15 cellular contexts compared by ENCODE assay signal in genomic region chr3:53226841-53227407, GRCh38. TPM values are rescaled to one million over a fixed set of nuclear protein-coding genes. Genes with fewer than 3 reads are reported as not detected.
DNase-seq lines count a peak whose midpoint lies in the region; ATAC-seq, FAIRE-seq and TF ChIP-seq lines count a peak whose summit lies in the region.
"Had no signal": no experiment of that assay in that cellular context is flagged by ENCODE, and none has a peak within 500 bp of the region (broad histone marks: within the 10 kb centered on the region; RNA-seq: fewer than 3 reads in every experiment).

No MANE protein-coding gene starts in this region.

- no CpG with 5 or more reads among the region's 17 CpGs for WGBS in neuronal stem cell (ENCODE audit: extremely low coverage in 2 of 2, insufficient read length in 2 of 2, insufficient replicate concordance in 1 of 2), 2 donors
- 93% methylated on average over 15 of the region's 17 CpGs; no CpG with 5 or more reads in 1 of the 2 donors for WGBS in transverse colon (ENCODE audit: low coverage in 1 of 2), 2 donors

- no peak overlapping the region for H3K9ac ChIP-seq in neuronal stem cell (ENCODE audit: low read depth, low read length, poor library complexity)

- H2BK5ac ChIP-seq in neuronal stem cell (ENCODE audit: low read length), result no peak overlapping the region

- ATAC-seq in GM21526 (IDR thresholded peaks at IDR 0.05; ENCODE audit: low FRiP score, unreplicated experiment), result no peak
- ATAC-seq in GM21381 (IDR thresholded peaks at IDR 0.05; ENCODE audit: unreplicated experiment), result no peak
- ATAC-seq: CD8-positive, alpha-beta T cell had no signal

- H3K4me1 ChIP-seq in neuronal stem cell (ENCODE audit: control insufficient read depth in 2 of 2, insufficient read depth in 1 of 2, low read depth in 1 of 2, low read length in 2 of 2) (no peaks in the 10 kb centered on the region), transverse colon (no peaks in the 10 kb centered on the region)
- H3K4me1 ChIP-seq: BE2C, SJSA1 had no signal

- no peak overlapping the region for H4K8ac ChIP-seq in neuronal stem cell (ENCODE audit: low read depth, low read length)

- H2AFZ ChIP-seq in neuronal stem cell (ENCODE audit: low read length), result no peak overlapping the region

- H3K14ac ChIP-seq in neuronal stem cell (ENCODE audit: low read length), result no peak overlapping the region

- H3K4me3 ChIP-seq in neuronal stem cell (ENCODE audit: low read length in 2 of 2) (no peak overlapping the region), transverse colon (no peak overlapping the region)
- H3K4me3 ChIP-seq: SJSA1 had no signal

- no peak overlapping the region for H2BK15ac ChIP-seq in neuronal stem cell (ENCODE audit: low read length)

- DNase-seq in 8988T (peak; percentile 13), GM12892 (ENCODE audit: insufficient read length) (peak; percentile 27), neuronal stem cell (ENCODE audit: low spot score) (no peak), transverse colon (no peak)
- DNase-seq: BE2C; CD8-positive, alpha-beta T cell; NCI-H1436 treated with DMSO at 0.1 percent for 48 hours; NCI-H2081; NCI-H524; OCI-M1; RPMI8226 had no signal

- no peak for FAIRE-seq in GM12892 (lab: Jason Lieb, UNC)

- H3K4ac ChIP-seq in neuronal stem cell (ENCODE audit: low read length), result no peak overlapping the region

- H2BK120ac ChIP-seq in neuronal stem cell (ENCODE audit: low read depth, low read length), result no peak overlapping the region

- H4K91ac ChIP-seq in neuronal stem cell (ENCODE audit: low read depth, low read length, poor library complexity), result no peak overlapping the region

- no peak overlapping the region for H3K4me2 ChIP-seq in neuronal stem cell (ENCODE audit: insufficient read depth, low read length, poor library complexity, severe bottlenecking)

- intact Hi-C loops in transverse colon (cut with DNase I; ENCODE audit: low total_unique reads), result no loop called here

- in situ Hi-C loops in transverse colon (cut with MboI; ENCODE audit: low pct_ligation_motif_present in 1 of 4, low pct_unique_long_range_greater_than_20kb in 1 of 4, low sequenced_read_pairs in 3 of 4), result no loop called here

- TF ChIP-seq POLR2A in GM12892 (IDR thresholded peaks at IDR 0.05; ENCODE audit: low read depth, low read length) (no peak), transverse colon (IDR thresholded peaks at IDR 0.05) (no peak)

- no peak overlapping the region for H2BK12ac ChIP-seq in neuronal stem cell (ENCODE audit: low read length)

- no peak overlapping the region for H3K18ac ChIP-seq in neuronal stem cell (ENCODE audit: low read length)

- no peak overlapping the region for H2AK5ac ChIP-seq in neuronal stem cell (ENCODE audit: low read depth, low read length)

- no peaks in the 10 kb centered on the region for H3K79me1 ChIP-seq in neuronal stem cell (ENCODE audit: low read depth, low read length)

- no peak for TF ChIP-seq CTCF in transverse colon (IDR thresholded peaks at IDR 0.05)

- H3K27ac ChIP-seq in cingulate gyrus (ENCODE audit: low read depth, low read length), result peak overlapping the region; percentile 19
- no peak overlapping the region for H3K27ac ChIP-seq in neuronal stem cell (replicated peaks; ENCODE audit: low read length)
- H3K27ac ChIP-seq in transverse colon, result no peak overlapping the region
- H3K27ac ChIP-seq: SJSA1 had no signal

- H3K36me3 ChIP-seq in neuronal stem cell (replicated peaks in 1 of 2; ENCODE audit: control insufficient read depth in 2 of 2, insufficient read depth in 2 of 2, low read length in 2 of 2) (peaks cover 89 to 96% of the 10 kb centered on the region in 2 donors), transverse colon (peaks cover 0 to 66% (median 32%) of the 10 kb centered on the region in 4 donors)

- H3K23ac ChIP-seq in neuronal stem cell (ENCODE audit: low read depth, low read length, poor library complexity), result peak overlapping the region; percentile 68

- H3K27me3 ChIP-seq in neuronal stem cell (ENCODE audit: control insufficient read depth in 3 of 3, insufficient read depth in 3 of 3, low read depth in 1 of 3, low read length in 3 of 3), result no peaks in the 10 kb centered on the region
- no peaks in the 10 kb centered on the region for H3K27me3 ChIP-seq in transverse colon
- H3K27me3 ChIP-seq: BE2C, SJSA1 had no signal

- TF ChIP-seq EP300 in transverse colon (IDR thresholded peaks at IDR 0.05; ENCODE audit: low read depth), result no peak

- H3K9me3 ChIP-seq in neuronal stem cell (replicated peaks in 1 of 2; ENCODE audit: control insufficient read depth in 2 of 2, insufficient read depth in 1 of 2, low read depth in 1 of 2, low read length in 2 of 2) (no peaks in the 10 kb centered on the region), transverse colon (no peaks in the 10 kb centered on the region)
- H3K9me3 ChIP-seq: BE2C, SJSA1 had no signal

RNA-seq across cellular contexts. Expression of gene TKT, which starts 28.9 kb away (rescaled TPM):
- 126 TPM for polyA plus RNA-seq in GM12892 (2012; ENCODE audit: missing spikeins)
- polyA plus RNA-seq in neuronal stem cell (2013, experiment 1 of 2), result 423 TPM
- 428 TPM for polyA plus RNA-seq in neuronal stem cell (2013, experiment 2 of 2)
- 100 to 1,000 TPM in 3 of 4 donors, 10 to 100 TPM in 1; 97.3 to 338 (median 167) TPM for total RNA-seq in transverse colon

Comparison
In these comparisons a context has a peak if more than half of its experiments do, and no peak if none do; other contexts are left out.
1. DNase-seq: peak in 8988T (single experiment) and GM12892 (single experiment); none in neuronal stem cell (single experiment) and transverse colon (single experiment).